ENCODE assay signal across 1 cellular context in the genomic region with DNA sequence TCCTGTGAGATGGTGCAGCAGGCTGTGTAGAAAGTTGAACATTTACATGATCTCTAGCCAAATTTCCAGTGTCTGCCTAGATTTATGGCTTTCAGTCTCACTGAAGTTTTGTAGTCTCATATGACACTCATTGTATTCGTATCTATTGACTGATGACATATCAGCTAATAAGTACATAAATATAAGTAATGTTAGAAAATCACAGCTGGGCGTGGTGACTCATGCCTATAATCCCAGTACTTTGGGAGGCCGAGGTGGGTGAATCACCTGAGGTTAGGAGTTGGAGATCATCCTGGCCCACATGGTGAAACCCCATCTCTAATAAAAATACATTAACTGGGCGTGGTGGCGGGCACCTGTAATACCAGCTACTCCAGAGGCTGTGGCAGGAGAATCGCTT.
A peak's percentile ranks its signal among the peaks of the same experiment; 100 is the strongest.
TF ChIP-seq lines count a peak whose summit lies in the region.

No MANE protein-coding gene starts in this region.

TF ChIP-seq in HCT116, 20 proteins besides CTCF, POLR2A, EP300 and RAD21 (continued from another document):
- TF ChIP-seq, protein P1, sequence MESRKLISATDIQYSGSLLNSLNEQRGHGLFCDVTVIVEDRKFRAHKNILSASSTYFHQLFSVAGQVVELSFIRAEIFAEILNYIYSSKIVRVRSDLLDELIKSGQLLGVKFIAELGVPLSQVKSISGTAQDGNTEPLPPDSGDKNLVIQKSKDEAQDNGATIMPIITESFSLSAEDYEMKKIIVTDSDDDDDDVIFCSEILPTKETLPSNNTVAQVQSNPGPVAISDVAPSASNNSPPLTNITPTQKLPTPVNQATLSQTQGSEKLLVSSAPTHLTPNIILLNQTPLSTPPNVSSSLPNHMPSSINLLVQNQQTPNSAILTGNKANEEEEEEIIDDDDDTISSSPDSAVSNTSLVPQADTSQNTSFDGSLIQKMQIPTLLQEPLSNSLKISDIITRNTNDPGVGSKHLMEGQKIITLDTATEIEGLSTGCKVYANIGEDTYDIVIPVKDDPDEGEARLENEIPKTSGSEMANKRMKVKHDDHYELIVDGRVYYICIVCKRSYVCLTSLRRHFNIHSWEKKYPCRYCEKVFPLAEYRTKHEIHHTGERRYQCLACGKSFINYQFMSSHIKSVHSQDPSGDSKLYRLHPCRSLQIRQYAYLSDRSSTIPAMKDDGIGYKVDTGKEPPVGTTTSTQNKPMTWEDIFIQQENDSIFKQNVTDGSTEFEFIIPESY (IDR thresholded peaks at IDR 0.05; ENCODE audit: extremely low read depth, insufficient replicate concordance, low read length): no peak
- TF ChIP-seq POLR2AphosphoS5 (IDR thresholded peaks at IDR 0.05; ENCODE audit: low read depth, low read length) (no peak), ELF1 (IDR thresholded peaks at IDR 0.05; ENCODE audit: borderline replicate concordance, low read depth) (no peak), CBX3 (IDR thresholded peaks at IDR 0.05; ENCODE audit: low read depth) (no peak), JUND (IDR thresholded peaks at IDR 0.05) (peak; percentile 39; the same call in 1 of the 2 replicates), FOSL1 (IDR thresholded peaks at IDR 0.05; ENCODE audit: low read depth) (peak; percentile 51), SRF (IDR thresholded peaks at IDR 0.05; ENCODE audit: low read depth) (no peak)
- TF ChIP-seq, protein P2, sequence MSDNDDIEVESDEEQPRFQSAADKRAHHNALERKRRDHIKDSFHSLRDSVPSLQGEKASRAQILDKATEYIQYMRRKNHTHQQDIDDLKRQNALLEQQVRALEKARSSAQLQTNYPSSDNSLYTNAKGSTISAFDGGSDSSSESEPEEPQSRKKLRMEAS (IDR thresholded peaks at IDR 0.05): no peak
TF ChIP-seq in HCT116: peak in this region for 4.
